22 cellular contexts compared by ENCODE assay signal in genomic region chr13:99663908-99664307, GRCh38.
"Had no signal": no experiment of that assay in that cellular context is flagged by ENCODE, and none has a peak within 500 bp of the region (broad histone marks: within the 10 kb centered on the region; RNA-seq: fewer than 3 reads in every experiment).

No MANE protein-coding gene starts in this region.

- H3K27me3 Mint-ChIP-seq: activated CD4-positive, alpha-beta memory T cell treated with anti-CD3 and anti-CD28 coated beads for 36 hours; activated naive CD8-positive, alpha-beta T cell treated with anti-CD3 and anti-CD28 coated beads, Interleukin-2, amount 50 U/mL, for 24 hours had no signal

- H3K4me1 ChIP-seq: ascending aorta, body of pancreas, colonic mucosa had no signal

- H3K27ac Mint-ChIP-seq: activated CD4-positive, alpha-beta memory T cell treated with anti-CD3 and anti-CD28 coated beads for 36 hours; activated CD4-positive, alpha-beta T cell treated with anti-CD3 and anti-CD28 coated beads, Interleukin-2, amount 10 ng/mL, durations not matched to agents 7 days and 5 days; activated naive CD4-positive, alpha-beta T cell treated with anti-CD3 and anti-CD28 coated beads, Interleukin-2, amount 50 U/mL, for 72 hours; activated naive CD8-positive, alpha-beta T cell treated with anti-CD3 and anti-CD28 coated beads, Interleukin-2, amount 50 U/mL, for 24 hours had no signal

- H3K4me3 ChIP-seq: ascending aorta, body of pancreas, colonic mucosa had no signal

- H3K36me3 ChIP-seq: ascending aorta, colonic mucosa had no signal

- H3K9me3 ChIP-seq: ascending aorta, body of pancreas, colonic mucosa, SK-N-SH had no signal

- H3K36me3 Mint-ChIP-seq: activated CD4-positive, alpha-beta memory T cell treated with anti-CD3 and anti-CD28 coated beads for 36 hours; activated naive CD4-positive, alpha-beta T cell treated with anti-CD3 and anti-CD28 coated beads, Interleukin-2, amount 50 U/mL, for 72 hours had no signal

- H3K4me3 Mint-ChIP-seq: activated CD4-positive, alpha-beta memory T cell treated with anti-CD3 and anti-CD28 coated beads for 36 hours; activated CD4-positive, alpha-beta T cell treated with anti-CD3 and anti-CD28 coated beads, Interleukin-2, amount 10 ng/mL, durations not matched to agents 7 days and 5 days; activated naive CD8-positive, alpha-beta T cell treated with anti-CD3 and anti-CD28 coated beads, Interleukin-2, amount 50 U/mL, for 24 hours; activated T-cell treated with anti-CD3 and anti-CD28 coated beads, Interleukin-2, amount 50 U/mL, for 4 hours had no signal

- ATAC-seq: activated naive CD4-positive, alpha-beta T cell treated with anti-CD3 and anti-CD28 coated beads, Interleukin-2, amount 50 U/mL, for 72 hours; activated naive CD8-positive, alpha-beta T cell treated with anti-CD3 and anti-CD28 coated beads, Interleukin-2, amount 50 U/mL, for 24 hours; activated T-cell treated with anti-CD3 and anti-CD28 coated beads, Interleukin-2, amount 50 U/mL, for 4 hours; body of pancreas had no signal

- H3K9ac ChIP-seq: SK-N-SH had no signal

- H3K27me3 ChIP-seq: ascending aorta, body of pancreas, colonic mucosa had no signal

- DNase-seq: activated CD4-positive, alpha-beta memory T cell treated with anti-CD3 and anti-CD28 coated beads for 36 hours; activated CD4-positive, alpha-beta T cell treated with anti-CD3 and anti-CD28 coated beads, Interleukin-2, amount 10 ng/mL, durations not matched to agents 7 days and 5 days; activated CD4-positive, CD25-positive, alpha-beta regulatory T cell; activated CD8-positive, alpha-beta memory T cell treated with anti-CD3 and anti-CD28 coated beads for 24 hours; activated effector memory CD4-positive, alpha-beta T cell treated with anti-CD3 and anti-CD28 coated beads, Interleukin-2, amount 50 U/mL, for 16 hours; activated naive CD4-positive, alpha-beta T cell treated with Interleukin-2 at 50 U/mL for 16 hours; activated naive CD8-positive, alpha-beta T cell treated with anti-CD3 and anti-CD28 coated beads, Interleukin-2, amount 50 U/mL, for 24 hours; activated T-cell treated with anti-CD3 and anti-CD28 coated beads, Interleukin-2, amount 50 U/mL, for 4 hours; amniotic stem cell; body of pancreas; colonic mucosa; Kasumi-1; NCI-H1694 treated with DMSO at 0.1 percent for 48 hours; NCI-H2029 treated with DMSO at 0.1 percent for 48 hours; NCI-H345; NCI-H510A; SIG-M5; SK-N-SH; T-helper 1 cell had no signal

- H3K27ac ChIP-seq: ascending aorta, body of pancreas, colonic mucosa, VCaP had no signal

- H3K9me3 Mint-ChIP-seq: activated CD4-positive, alpha-beta memory T cell treated with anti-CD3 and anti-CD28 coated beads for 36 hours; activated CD4-positive, alpha-beta T cell treated with anti-CD3 and anti-CD28 coated beads, Interleukin-2, amount 10 ng/mL, durations not matched to agents 7 days and 5 days; activated naive CD4-positive, alpha-beta T cell treated with anti-CD3 and anti-CD28 coated beads, Interleukin-2, amount 50 U/mL, for 72 hours; activated naive CD8-positive, alpha-beta T cell treated with anti-CD3 and anti-CD28 coated beads, Interleukin-2, amount 50 U/mL, for 24 hours; activated T-cell treated with anti-CD3 and anti-CD28 coated beads, Interleukin-2, amount 50 U/mL, for 4 hours had no signal
